8 cellular contexts compared by ENCODE assay signal in genomic region chr14:92768236-92768635, GRCh38. TPM values are rescaled to one million over a fixed set of nuclear protein-coding genes. Genes with fewer than 3 reads are reported as not detected.
DNase-seq lines count a peak whose midpoint lies in the region; ATAC-seq, FAIRE-seq and TF ChIP-seq lines count a peak whose summit lies in the region.
"Not testable (repeated sequence)": the region's sequence is repeated elsewhere in the genome, so short reads cannot be mapped to it uniquely, and the experiment has no call there.

No MANE protein-coding gene starts in this region.

- SMC1A ChIA-PET in GM12878 (lab: Charles Lee; ENCODE audit: uncharacterized antibody, unreplicated experiment): interaction anchor here (0.7 to 7.5 kb wide), 10 partner anchors 7 to 64 kb away, joined by 3 to 67 read pairs (median 4); partner anchors contain the start of gene LGMN

- H3K9me3 ChIP-seq in GM12878 (replicated peaks; ENCODE audit: control insufficient read depth, insufficient read depth, low read length): not testable (repeated sequence)

- in situ Hi-C loops in GM12878 (cut with MboI): loop anchor here (25.0 kb wide), 2 partner anchors 1194 to 1406 kb away; no protein-coding TSS in a partner anchor

- H3K4me2 ChIP-seq in GM12878 (ENCODE audit: control insufficient read depth, insufficient read depth): not testable (repeated sequence)

- H3K79me2 ChIP-seq in GM12878 (ENCODE audit: control insufficient read depth, insufficient read depth, low read length): not testable (repeated sequence)

- TF ChIP-seq EP300 in GM12878 (IDR thresholded peaks at IDR 0.05; ENCODE audit: borderline replicate concordance in 1 of 2, control insufficient read depth in 1 of 2, low read depth in 2 of 2, low read length in 2 of 2): peak; percentile 79 to 92; a peak in 3 of 4 replicates

- ATAC-seq in GM19397 (IDR thresholded peaks at IDR 0.05; ENCODE audit: unreplicated experiment) (peak; percentile 88), HG02759 (IDR thresholded peaks at IDR 0.05; ENCODE audit: unreplicated experiment) (peak; percentile 92), HG03378 (IDR thresholded peaks at IDR 0.05; ENCODE audit: unreplicated experiment) (peak; percentile 93), GM12878 (peak; percentile 96)

- not testable (repeated sequence) for H3K27me3 ChIP-seq in GM12878 (replicated peaks in 1 of 2; ENCODE audit: control insufficient read depth in 2 of 2, insufficient read depth in 2 of 2, low read length in 1 of 2)

- POLR2A ChIA-PET in GM12878 (lab: Charles Lee): interaction anchor here (0.6 to 2.5 kb wide), 8 partner anchors 9 to 213 kb away, joined by 3 to 9 read pairs (median 6); partner anchors contain the start of gene LGMN

- peak overlapping the region; percentile 74 for H3K27ac Mint-ChIP-seq in T-helper 1 cell treated with Interleukin-12 subunit alpha and Interleukin-12 subunit beta and Interleukin-4 antibody, amounts not matched to agents 30 μg/mL and 1 μg/mL, for 36 hours

- WGBS in GM12878 (ENCODE audit: insufficient coverage, insufficient replicate concordance, low lambda C conversion rate, missing lambda C conversion rate): 8% methylated on average over 1 of the region's 1 CpG

- TF ChIP-seq RAD21 in GM12878 (IDR thresholded peaks at IDR 0.05; ENCODE audit: insufficient read depth, low read depth, low read length): not testable (repeated sequence)

- FAIRE-seq in GM12892 (lab: Jason Lieb, UNC) (peak; percentile 100), GM12878 (lab: Jason Lieb, UNC) (peak; percentile 100)

- not testable (repeated sequence) for H3K9ac ChIP-seq in GM12878 (ENCODE audit: control insufficient read depth, insufficient read depth, low read length)

- RAD21 ChIA-PET in GM12878 (lab: Charles Lee; ENCODE audit: unreplicated experiment): interaction anchor here (0.6 to 3.3 kb wide), 7 partner anchors 9 to 116 kb away, joined by 3 to 21 read pairs (median 6); partner anchors contain the start of gene LGMN

- H3K27ac ChIP-seq in GM12878 (ENCODE audit: control insufficient read depth, insufficient read depth): not testable (repeated sequence)

- DNase-seq in GM12892 (ENCODE audit: insufficient read length): peak; percentile 32
- DNase-seq in GM12878 (ENCODE audit: low read depth, low spot score): peak; percentile 92
- peak; percentile 53 for DNase-seq in left kidney (ENCODE audit: low read depth, low spot score)
- peak; percentile 46 for DNase-seq in stimulated activated naive CD4-positive, alpha-beta T cell treated with Interleukin-2 at 50 U/mL for 16 hours (lab: John Stamatoyannopoulos, UW)

- not testable (repeated sequence) for TF ChIP-seq CTCF in GM12878 (IDR thresholded peaks at IDR 0.05 in 2 of 3, conservative IDR thresholded peaks at IDR 0.05 in 1 of 3; ENCODE audit: control insufficient read depth in 2 of 3, extremely low read depth in 1 of 3, insufficient read depth in 1 of 3, low read depth in 3 of 3, low read length in 3 of 3)

- H3K4me3 ChIP-seq in GM12878: not testable (repeated sequence)

- H3K36me3 Mint-ChIP-seq in T-helper 1 cell treated with Interleukin-12 subunit alpha and Interleukin-12 subunit beta and Interleukin-4 antibody, amounts not matched to agents 30 μg/mL and 1 μg/mL, for 36 hours (ENCODE audit: low read depth): not testable (repeated sequence)

- peaks cover 30% of the 10 kb centered on the region for H3K4me1 ChIP-seq in GM12878 (ENCODE audit: control insufficient read depth, insufficient read depth, low read length)

- H3K4me3 Mint-ChIP-seq in T-helper 1 cell treated with Interleukin-12 subunit alpha and Interleukin-12 subunit beta and Interleukin-4 antibody, amounts not matched to agents 30 μg/mL and 1 μg/mL, for 36 hours: not testable (repeated sequence)

- H2AFZ ChIP-seq in GM12878 (ENCODE audit: control insufficient read depth, low read depth, low read length): 0 out of 2 replicates have a peak overlapping the region, but pooled peaks have one; percentile 5

- intact Hi-C loops in GM12878 (cut with micrococcal nuclease; ENCODE audit: unreplicated experiment): loop anchor here (2.0 kb wide), 1 partner anchor 37 kb away; no protein-coding TSS in a partner anchor

- not testable (repeated sequence) for H3K36me3 ChIP-seq in GM12878 (ENCODE audit: control insufficient read depth in 2 of 2, insufficient read depth in 2 of 2, low read length in 1 of 2)

- peaks cover 44% of the 10 kb centered on the region for H3K27me3 Mint-ChIP-seq in T-helper 1 cell treated with Interleukin-12 subunit alpha and Interleukin-12 subunit beta and Interleukin-4 antibody, amounts not matched to agents 30 μg/mL and 1 μg/mL, for 36 hours (ENCODE audit: low read depth)

- CTCF ChIA-PET in GM12878 (lab: Yijun Ruan, JAX): interaction anchor here (0.6 to 2.1 kb wide), 3 partner anchors 12 to 54 kb away, joined by 3 to 8 read pairs (median 5); no protein-coding TSS in a partner anchor

- H4K20me1 ChIP-seq in GM12878 (ENCODE audit: control insufficient read depth, insufficient read depth): not testable (repeated sequence)

- peaks cover 25% of the 10 kb centered on the region for H3K4me1 Mint-ChIP-seq in T-helper 1 cell treated with Interleukin-12 subunit alpha and Interleukin-12 subunit beta and Interleukin-4 antibody, amounts not matched to agents 30 μg/mL and 1 μg/mL, for 36 hours (ENCODE audit: low read depth)

- TF ChIP-seq POLR2A in GM12892 (IDR thresholded peaks at IDR 0.05; ENCODE audit: low read depth, low read length); GM12878 (IDR thresholded peaks at IDR 0.05; ENCODE audit: low read depth, low read length): not testable (repeated sequence)

- H3K9me3 Mint-ChIP-seq in T-helper 1 cell treated with Interleukin-12 subunit alpha and Interleukin-12 subunit beta and Interleukin-4 antibody, amounts not matched to agents 30 μg/mL and 1 μg/mL, for 36 hours: not testable (repeated sequence)

- BruUV-seq in GM12878 (replicated peaks; lab: Mats Ljungman, UMichigan): not testable (repeated sequence)

TF ChIP-seq in GM12878, 131 proteins besides CTCF, POLR2A, EP300 and RAD21 (continues in another document):
- peak; percentile 65 to 74 for TF ChIP-seq BHLHE40 (IDR thresholded peaks at IDR 0.05; ENCODE audit: borderline replicate concordance in 1 of 2, low read depth in 2 of 2, low read length in 1 of 2)
- TF ChIP-seq PML (IDR thresholded peaks at IDR 0.05; ENCODE audit: low read length): peak; percentile 40; the same call in 1 of the 2 replicates
- peak; percentile 66; the same call in 1 of the 3 replicates for TF ChIP-seq POU2F2 (IDR thresholded peaks at IDR 0.05; ENCODE audit: borderline replicate concordance, low read depth, low read length)
- TF ChIP-seq USF2 (IDR thresholded peaks at IDR 0.05; ENCODE audit: borderline replicate concordance, low read depth, low read length): peak; percentile 37; the same call in 1 of the 2 replicates
- TF ChIP-seq CHD2 (IDR thresholded peaks at IDR 0.05; ENCODE audit: borderline replicate concordance, low read depth, low read length): 0 out of 2 replicates have a peak, but pooled peaks have one; percentile 25
- peak; percentile 78 for TF ChIP-seq NR2F1 (conservative IDR thresholded peaks at IDR 0.05)

RNA-seq across cellular contexts. Expression of gene LGMN, which starts 19.8 kb away (rescaled TPM):
- 265 TPM for polyA plus RNA-seq in GM12892 (2012; ENCODE audit: missing spikeins)
- 344 and 379 TPM in 2 replicates for total RNA-seq in GM12878 (2013; cell fraction: nucleolus; rRNA removed)
- total RNA-seq in GM12878 (2014; rRNA removed) (3.7 and 4.2 TPM in 2 replicates), GM12878 (2014; rRNA removed; fragmentation: Illumina TruSeq; extraction: Trizol) (2.6 and 3.4 TPM in 2 replicates), GM12878 (2021) (3.3 and 3.5 TPM in 2 replicates)
- polyA plus RNA-seq in GM12878 (2011; ENCODE audit: low read depth): 39.2 TPM
- polyA plus RNA-seq in GM12878 (2011; rRNA removed) (134 and 192 TPM in 2 replicates), GM12878 (2014; fragmentation: Illumina TruSeq; extraction: Trizol) (4.3 and 4.4 TPM in 2 replicates), GM12878 (2014; fragmentation: Nextera tagmentation; extraction: Ambion mirVana) (1 to 10 TPM in 1 of 2 experiments, under 1 TPM in 1; 0.71 to 1.1 TPM), GM12878 (2014; rRNA removed) (3.4 and 3.9 TPM in 2 replicates), GM12878 (2016; fragmentation: Nextera tagmentation; extraction: Ambion mirVana) (10 to 100 TPM; 11.1 to 11.3 TPM)
- polyA plus RNA-seq in GM12878 (2011; cell fraction: cytosol; rRNA removed): 157 and 254 TPM in 2 replicates
- 130 and 231 TPM in 2 replicates for polyA plus RNA-seq in GM12878 (2011; cell fraction: nucleus; rRNA removed)
- 66.3 and 79.3 TPM in 2 replicates for polyA plus RNA-seq in GM12878 (2012)
- 119 and 127 TPM in 2 replicates for polyA minus RNA-seq in GM12878 (2011; rRNA and poly(A)+ RNA removed)
- polyA minus RNA-seq in GM12878 (2011; cell fraction: cytosol; rRNA and poly(A)+ RNA removed): 25.0 and 25.4 TPM in 2 replicates
- polyA minus RNA-seq in GM12878 (2011; cell fraction: nucleus; rRNA and poly(A)+ RNA removed): 37.6 and 39.7 TPM in 2 replicates

RNA-seq across cellular contexts. Expression of gene GOLGA5, which starts 25.9 kb away (rescaled TPM):
- 19.8 TPM for polyA plus RNA-seq in GM12892 (2012; ENCODE audit: missing spikeins)
- 28.4 and 31.3 TPM in 2 replicates for total RNA-seq in GM12878 (2013; cell fraction: nucleolus; rRNA removed)
- total RNA-seq in GM12878 (2014; rRNA removed): 15.6 and 18.6 TPM in 2 replicates
- total RNA-seq in GM12878 (2014; rRNA removed; fragmentation: Illumina TruSeq; extraction: Trizol): 23.6 and 23.8 TPM in 2 replicates
- 16.0 and 16.5 TPM in 2 replicates for total RNA-seq in GM12878 (2021)
- 12.9 TPM for polyA plus RNA-seq in GM12878 (2011; ENCODE audit: low read depth)
- polyA plus RNA-seq in GM12878 (2011; rRNA removed): 21.5 and 31.3 TPM in 2 replicates
- polyA plus RNA-seq in GM12878 (2011; cell fraction: cytosol; rRNA removed): 10.0 and 11.8 TPM in 2 replicates
- 12.1 and 12.3 TPM in 2 replicates for polyA plus RNA-seq in GM12878 (2011; cell fraction: nucleus; rRNA removed)
- 18.0 and 20.7 TPM in 2 replicates for polyA plus RNA-seq in GM12878 (2012)
- 25.8 and 31.6 TPM in 2 replicates for polyA plus RNA-seq in GM12878 (2014; fragmentation: Illumina TruSeq; extraction: Trizol)
- polyA plus RNA-seq in GM12878 (2014; fragmentation: Nextera tagmentation; extraction: Ambion mirVana): 10 to 100 TPM; 10.9 to 13.9 TPM
- 15.5 and 17.9 TPM in 2 replicates for polyA plus RNA-seq in GM12878 (2014; rRNA removed)
- polyA plus RNA-seq in GM12878 (2016; fragmentation: Nextera tagmentation; extraction: Ambion mirVana): 10 to 100 TPM; 23.9 to 30.1 TPM
- 9.5 and 14.2 TPM in 2 replicates for polyA minus RNA-seq in GM12878 (2011; rRNA and poly(A)+ RNA removed)
- polyA minus RNA-seq in GM12878 (2011; cell fraction: cytosol; rRNA and poly(A)+ RNA removed): 7.3 and 9.5 TPM in 2 replicates
- polyA minus RNA-seq in GM12878 (2011; cell fraction: nucleus; rRNA and poly(A)+ RNA removed): 6.8 and 10.0 TPM in 2 replicates

Comparison
In these comparisons a context has a peak if more than half of its experiments do, and no peak if none do; other contexts are left out.
1. DNase-seq: peak in every context shown above with its lines; median percentile 92 in GM12878; 53 in left kidney; 46 in stimulated activated naive CD4-positive, alpha-beta T cell treated with Interleukin-2 at 50 U/mL for 16 hours; 32 in GM12892.